ENCODE assay signal across 12 cellular contexts in genomic region chr2:224882291-224883171, GRCh38.
DNase-seq lines count a peak whose midpoint lies in the region; ATAC-seq and FAIRE-seq lines count a peak whose summit lies in the region.
"Had no signal": no experiment of that assay in that cellular context is flagged by ENCODE, and none has a peak within 500 bp of the region (broad histone marks: within the 10 kb centered on the region; RNA-seq: fewer than 3 reads in every experiment).

No MANE protein-coding gene starts in this region.

- DNase-seq in activated CD4-positive, CD25-positive, alpha-beta regulatory T cell treated with anti-CD3 and anti-CD28 coated beads, Interleukin-2, amount 50 U/mL, for 72 hours: no peak
- DNase-seq in MV-4-11 (lab: John Stamatoyannopoulos, UW) (peak; percentile 83), dermis blood vessel endothelial cell (peak; percentile 77), skeletal muscle cell (ENCODE audit: low read depth) (peak; percentile 83), GM19239 (ENCODE audit: insufficient read length, low spot score) (no peak)
- no peak for DNase-seq in activated effector memory CD4-positive, alpha-beta T cell treated with anti-CD3 and anti-CD28 coated beads, Interleukin-2, amount 50 U/mL, for 16 hours
- DNase-seq: activated CD4-positive, CD25-positive, alpha-beta regulatory T cell; BE2C; NCI-H1105 treated with DMSO at 0.1 percent for 48 hours had no signal

- peak; percentile 40 to 66 for ATAC-seq in activated CD4-positive, CD25-positive, alpha-beta regulatory T cell treated with anti-CD3 and anti-CD28 coated beads, Interleukin-2, amount 50 U/mL, for 24 hours
- no peak for ATAC-seq in GM19395 (IDR thresholded peaks at IDR 0.05; ENCODE audit: unreplicated experiment)

- FAIRE-seq in GM19239 (lab: Jason Lieb, UNC): no peak
- FAIRE-seq: frontal cortex had no signal

- H3K4me3 ChIP-seq in skeletal muscle cell (ENCODE audit: low read depth, low read length): no peak overlapping the region

Comparison
In these comparisons a context has a peak if more than half of its experiments do, and no peak if none do; other contexts are left out.
1. DNase-seq: peak in MV-4-11 (single experiment), dermis blood vessel endothelial cell (single experiment) and skeletal muscle cell (single experiment); none in activated CD4-positive, CD25-positive, alpha-beta regulatory T cell treated with anti-CD3 and anti-CD28 coated beads, Interleukin-2, amount 50 U/mL, for 72 hours (single experiment), activated effector memory CD4-positive, alpha-beta T cell treated with anti-CD3 and anti-CD28 coated beads, Interleukin-2, amount 50 U/mL, for 16 hours (single experiment) and GM19239 (single experiment).